In genomic region chr1:155182052-155182550, GRCh38 we compare ENCODE assay signal across 19 cellular contexts. TPM values are rescaled to one million over a fixed set of nuclear protein-coding genes. Genes with fewer than 3 reads are reported as not detected.
"Had no signal": no experiment of that assay in that cellular context is flagged by ENCODE, and none has a peak within 500 bp of the region (broad histone marks: within the 10 kb centered on the region; RNA-seq: fewer than 3 reads in every experiment).

No MANE protein-coding gene starts in this region.

- H3K27me3 Mint-ChIP-seq: natural killer cell treated with Interleukin-12 subunit alpha and Interleukin-12 subunit beta and Interleukin-15 and Interleukin-18, amount 100 ng/mL, for 72 hours; stimulated activated naive B cell treated with anti-CD40 and anti-IgM and Interleukin-4, amounts not matched to agents 10 μg/mL and 1 μg/mL and 100 μg/mL, for 72 hours had no signal

- H3K27ac Mint-ChIP-seq: activated T-helper 2 cell treated with anti-CD3 and anti-CD28 coated beads, Interferon-gamma antibody, Interleukin-2, Interleukin-4, amounts not matched to agents 10 μg/mL and 5 μg/mL and 100 μg/mL, durations not matched to agents 14 hours and 24 hours and 36 hours; natural killer cell treated with Interleukin-12 subunit alpha and Interleukin-12 subunit beta and Interleukin-15 and Interleukin-18, amount 100 ng/mL, for 72 hours; stimulated activated naive B cell treated with anti-CD40 and anti-IgM and Interleukin-4, amounts not matched to agents 10 μg/mL and 1 μg/mL and 100 μg/mL, for 72 hours had no signal

- H3K27ac ChIP-seq: body of pancreas, dorsolateral prefrontal cortex, esophagus muscularis mucosa, neutrophil, right lobe of liver, testis, vagina, VCaP had no signal

- H3K36me3 Mint-ChIP-seq: natural killer cell treated with Interleukin-12 subunit alpha and Interleukin-12 subunit beta and Interleukin-15 and Interleukin-18, amount 100 ng/mL, for 72 hours had no signal

- H3K9me3 Mint-ChIP-seq: activated T-helper 2 cell treated with anti-CD3 and anti-CD28 coated beads, Interferon-gamma antibody, Interleukin-2, Interleukin-4, amounts not matched to agents 10 μg/mL and 5 μg/mL and 100 μg/mL, durations not matched to agents 14 hours and 24 hours and 36 hours; natural killer cell treated with Interleukin-12 subunit alpha and Interleukin-12 subunit beta and Interleukin-15 and Interleukin-18, amount 100 ng/mL, for 72 hours; stimulated activated naive B cell treated with anti-CD40 and anti-IgM and Interleukin-4, amounts not matched to agents 10 μg/mL and 1 μg/mL and 100 μg/mL, for 72 hours had no signal

- H3K4me3 Mint-ChIP-seq: natural killer cell treated with Interleukin-12 subunit alpha and Interleukin-12 subunit beta and Interleukin-15 and Interleukin-18, amount 100 ng/mL, for 72 hours; stimulated activated naive B cell treated with anti-CD40 and anti-IgM and Interleukin-4, amounts not matched to agents 10 μg/mL and 1 μg/mL and 100 μg/mL, for 72 hours had no signal

- ATAC-seq: body of pancreas; left cardiac atrium; natural killer cell treated with Interleukin-12 subunit alpha and Interleukin-12 subunit beta and Interleukin-15 and Interleukin-18, amount 100 ng/mL, for 72 hours; right lobe of liver; stimulated activated naive B cell treated with anti-CD40 and anti-IgM and Interleukin-4, amounts not matched to agents 10 μg/mL and 1 μg/mL and 100 μg/mL, for 72 hours had no signal

- DNase-seq: activated CD4-positive, CD25-positive, alpha-beta regulatory T cell treated with anti-CD3 and anti-CD28 coated beads, Interleukin-2, amount 50 U/mL, for 72 hours; activated naive CD4-positive, alpha-beta T cell treated with anti-CD3 and anti-CD28 coated beads, Interleukin-2, amount 50 U/mL, for 16 hours; activated T-cell treated with anti-CD3 and anti-CD28 coated beads, Interleukin-2, amount 50 U/mL, for 1 hour; anterior cingulate cortex; small intestine; stimulated activated CD4-positive, alpha-beta T cell treated with anti-CD3 and anti-CD28 coated beads, Interleukin-2, amount 100 ng/mL, for 24 hours; stimulated activated naive B cell treated with anti-CD40 and anti-IgM and Interleukin-4, amounts not matched to agents 10 μg/mL and 1 μg/mL and 100 μg/mL, for 72 hours; testis had no signal

RNA-seq across cellular contexts. Expression of gene TRIM46, which starts 8.5 kb away (rescaled TPM):
- total RNA-seq: cardiac septum had no signal
